ENCODE assay signal across 13 cellular contexts in genomic region chrX:964831-965416, GRCh38.
A peak's percentile ranks its signal among the peaks of the same experiment; 100 is the strongest.
DNase-seq lines count a peak whose midpoint lies in the region; ATAC-seq, FAIRE-seq and TF ChIP-seq lines count a peak whose summit lies in the region.
"Had no signal": no experiment of that assay in that cellular context is flagged by ENCODE, and none has a peak within 500 bp of the region (broad histone marks: within the 10 kb centered on the region; RNA-seq: fewer than 3 reads in every experiment).

No MANE protein-coding gene starts in this region.

- no peak overlapping the region for H3K4me2 ChIP-seq in neural progenitor cell

- peaks cover 13% of the 10 kb centered on the region for H3K4me1 Mint-ChIP-seq in neural progenitor cell

- H3K27ac ChIP-seq in neural progenitor cell (no peak overlapping the region), kidney (ENCODE audit: low read depth in 2 of 2, low read length in 2 of 2) (no peak overlapping the region)
- H3K27ac ChIP-seq: ascending aorta, heart left ventricle, tibial artery had no signal

- peak; percentile 76 for ATAC-seq in GM19395 (IDR thresholded peaks at IDR 0.05; ENCODE audit: unreplicated experiment)
- ATAC-seq: esophagus mucosa, heart left ventricle had no signal

- H3K4me1 ChIP-seq in neural progenitor cell, result peaks cover 25% of the 10 kb centered on the region
- no peaks in the 10 kb centered on the region for H3K4me1 ChIP-seq in kidney (ENCODE audit: control insufficient read depth in 1 of 2, insufficient read depth in 1 of 2, low read depth in 1 of 2, low read length in 2 of 2)
- H3K4me1 ChIP-seq: ascending aorta, heart left ventricle, tibial artery had no signal

- H2AFZ ChIP-seq in neural progenitor cell (replicated peaks), result peak overlapping the region; percentile 85

- H4K20me1 ChIP-seq in neural progenitor cell (ENCODE audit: low read depth), result no peaks in the 10 kb centered on the region

- peak; percentile 32 for DNase-seq in EH (ENCODE audit: low read depth)
- DNase-seq in RPMI7951 (ENCODE audit: low read depth), result peak; percentile 3
- no peak for DNase-seq in neural progenitor cell (ENCODE audit: low spot score)
- no peak for DNase-seq in KBM-7
- DNase-seq in cerebellum (ENCODE audit: low spot score), result no peak
- no peak for DNase-seq in kidney
- DNase-seq: heart left ventricle, kidney glomerular epithelial cell, NCI-H2081 had no signal

- no peaks in the 10 kb centered on the region for H3K36me3 Mint-ChIP-seq in neural progenitor cell

- intact Hi-C loops in kidney (cut with DNase I), result no loop called here

- H3K27me3 ChIP-seq in neural progenitor cell, result no peaks in the 10 kb centered on the region
- H3K27me3 ChIP-seq: ascending aorta had no signal

- H3K9me3 Mint-ChIP-seq in neural progenitor cell, result no peaks in the 10 kb centered on the region

- no peak overlapping the region for H3K27ac Mint-ChIP-seq in neural progenitor cell

- no peak for FAIRE-seq in kidney (lab: Jason Lieb, UNC)

- H3K4me3 ChIP-seq in neural progenitor cell (no peak overlapping the region), kidney (ENCODE audit: low read length in 2 of 2) (no peak overlapping the region)
- H3K4me3 ChIP-seq: ascending aorta, heart left ventricle, tibial artery had no signal

- H3K27me3 Mint-ChIP-seq in neural progenitor cell (ENCODE audit: insufficient read depth, low read depth), result peaks cover 2% of the 10 kb centered on the region

- H3K9me3 ChIP-seq in neural progenitor cell (ENCODE audit: low read depth) (no peaks in the 10 kb centered on the region), kidney (ENCODE audit: control insufficient read depth in 1 of 2, low read length in 2 of 2) (no peaks in the 10 kb centered on the region)
- H3K9me3 ChIP-seq: ascending aorta, heart left ventricle, tibial artery had no signal

- H3K4me3 Mint-ChIP-seq in neural progenitor cell, result no peak overlapping the region

- no peaks in the 10 kb centered on the region for H3K36me3 ChIP-seq in neural progenitor cell
- H3K36me3 ChIP-seq in kidney (ENCODE audit: control insufficient read depth in 1 of 2, insufficient read depth in 2 of 2, low read length in 2 of 2), result no peaks in the 10 kb centered on the region
- H3K36me3 ChIP-seq: ascending aorta, heart left ventricle, tibial artery had no signal

- H3K79me2 ChIP-seq in neural progenitor cell (ENCODE audit: low read depth), result no peaks in the 10 kb centered on the region

- no peak for TF ChIP-seq CTCF in neural progenitor cell (IDR thresholded peaks at IDR 0.05)
- no peak for TF ChIP-seq CTCF in kidney (IDR thresholded peaks at IDR 0.05; ENCODE audit: borderline replicate concordance, extremely low read depth, insufficient read depth)

- H3K9ac ChIP-seq in neural progenitor cell (no peak overlapping the region), kidney (ENCODE audit: low read length in 2 of 2) (no peak overlapping the region)

- in situ Hi-C loops in KBM-7 (cut with MboI; ENCODE audit: low pct_unique_long_range_greater_than_20kb, low sequenced_read_pairs), result no loop called here

- H3F3A ChIP-seq in neural progenitor cell (ENCODE audit: low read depth), result peaks cover 7% of the 10 kb centered on the region

Comparison
In these comparisons a context has a peak if more than half of its experiments do, and no peak if none do; other contexts are left out.
1. DNase-seq: peak in EH (single experiment) and RPMI7951 (single experiment); none in neural progenitor cell (single experiment), KBM-7 (single experiment), cerebellum (single experiment) and kidney (single experiment).